ENCODE assay signal across 11 cellular contexts in genomic region chr10:97097154-97097490, GRCh38.
"Had no signal": no experiment of that assay in that cellular context is flagged by ENCODE, and none has a peak within 500 bp of the region (broad histone marks: within the 10 kb centered on the region; RNA-seq: fewer than 3 reads in every experiment).

No MANE protein-coding gene starts in this region.

- H3K27ac Mint-ChIP-seq: activated CD4-positive, alpha-beta T cell treated with anti-CD3 and anti-CD28 coated beads for 36 hours; activated CD8-positive, alpha-beta T cell treated with anti-CD3 and anti-CD28 coated beads for 36 hours; activated T-cell treated with anti-CD3 and anti-CD28 coated beads, Interleukin-2, amount 50 U/mL, for 72 hours; memory B cell had no signal

- H3K9me3 Mint-ChIP-seq: activated CD8-positive, alpha-beta T cell treated with anti-CD3 and anti-CD28 coated beads for 36 hours; activated T-cell treated with anti-CD3 and anti-CD28 coated beads, Interleukin-2, amount 50 U/mL, for 72 hours had no signal

- ATAC-seq: left colon had no signal

- H3K27ac ChIP-seq: neutrophil, transverse colon had no signal

- H3K4me3 ChIP-seq: smooth muscle cell had no signal

- H3K36me3 ChIP-seq: neutrophil, transverse colon had no signal

- H3K4me3 Mint-ChIP-seq: activated CD4-positive, alpha-beta T cell treated with anti-CD3 and anti-CD28 coated beads for 36 hours; activated CD8-positive, alpha-beta T cell treated with anti-CD3 and anti-CD28 coated beads for 36 hours; memory B cell had no signal

- H3K9me3 ChIP-seq: neutrophil, transverse colon had no signal

- H3K4me2 ChIP-seq: smooth muscle cell had no signal

- DNase-seq: activated T-cell treated with anti-CD3 and anti-CD28 coated beads, Interleukin-2, amount 50 U/mL, for 72 hours; cerebellar nuclear complex; dermis blood vessel endothelial cell; left colon; T1000; transverse colon had no signal
